ENCODE assay signal across 28 cellular contexts in the genomic region with DNA sequence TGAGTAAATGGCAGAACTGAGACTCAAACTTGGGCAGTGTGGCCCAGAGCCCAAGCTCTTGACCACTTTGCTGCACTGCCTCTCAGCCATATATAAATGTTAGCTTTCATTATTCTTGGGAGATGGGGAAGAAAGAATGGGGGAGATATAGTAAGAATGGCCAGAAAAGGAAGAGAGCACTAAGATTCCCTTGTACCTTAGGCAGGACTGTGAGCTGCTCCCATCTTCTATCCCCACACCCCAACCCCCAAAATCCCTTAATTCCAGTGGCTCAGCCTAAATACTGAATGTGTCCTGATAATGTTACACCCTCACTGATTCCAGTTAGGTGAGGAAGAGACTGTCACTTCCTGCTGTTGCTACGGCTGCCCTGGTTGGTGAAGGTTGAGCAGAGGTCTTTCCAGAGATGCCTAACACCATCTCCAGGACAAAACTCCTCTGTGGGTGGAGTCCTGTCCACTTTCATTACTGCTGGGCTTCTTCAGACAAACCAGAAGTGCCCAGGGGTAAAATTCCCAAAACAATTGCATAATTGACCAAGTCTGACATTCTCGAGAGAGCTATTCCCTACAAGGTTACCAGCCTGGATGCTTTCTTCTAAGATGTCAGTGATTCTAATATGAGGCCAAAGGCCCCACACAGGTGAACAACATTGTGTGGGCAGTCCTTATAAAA. TPM values are rescaled to one million over a fixed set of nuclear protein-coding genes. Genes with fewer than 3 reads are reported as not detected.
DNase-seq lines count a peak whose midpoint lies in the region; ATAC-seq and TF ChIP-seq lines count a peak whose summit lies in the region.
"Had no signal": no experiment of that assay in that cellular context is flagged by ENCODE, and none has a peak within 500 bp of the region (broad histone marks: within the 10 kb centered on the region; RNA-seq: fewer than 3 reads in every experiment).

No MANE protein-coding gene starts in this region.

- H3K36me3 ChIP-seq in CD8-positive, alpha-beta T cell (ENCODE audit: insufficient read depth, low read length), result no peaks in the 10 kb centered on the region
- H3K36me3 ChIP-seq: ascending aorta, cardiac muscle cell, thoracic aorta, uterus had no signal

- intact Hi-C loops in CD8-positive, alpha-beta T cell (cut with DNase I, micrococcal nuclease), result no loop called here

- no peak for TF ChIP-seq CTCF in CD8-positive, alpha-beta T cell (IDR thresholded peaks at IDR 0.05)

- H3K27me3 Mint-ChIP-seq in CD8-positive, alpha-beta T cell (ENCODE audit: low read depth), result no peaks in the 10 kb centered on the region
- H3K27me3 Mint-ChIP-seq in central memory CD8-positive, alpha-beta T cell, result no peaks in the 10 kb centered on the region
- no peaks in the 10 kb centered on the region for H3K27me3 Mint-ChIP-seq in naive thymus-derived CD8-positive, alpha-beta T cell
- H3K27me3 Mint-ChIP-seq: activated naive CD4-positive, alpha-beta T cell treated with anti-CD3 and anti-CD28 coated beads, Interleukin-2, amount 10 ng/mL, durations not matched to agents 7 days and 5 days had no signal

- H3K36me3 Mint-ChIP-seq in CD8-positive, alpha-beta T cell, result peaks cover 63% of the 10 kb centered on the region
- H3K36me3 Mint-ChIP-seq in central memory CD8-positive, alpha-beta T cell (ENCODE audit: insufficient read depth), result peaks cover 55% of the 10 kb centered on the region
- H3K36me3 Mint-ChIP-seq in naive thymus-derived CD8-positive, alpha-beta T cell, result peaks cover 5 to 55% (median 23%) of the 10 kb centered on the region in 3 donors

- peak overlapping the region; percentile 0 for H3K27ac Mint-ChIP-seq in CD8-positive, alpha-beta T cell
- peak overlapping the region; percentile 64 for H3K27ac Mint-ChIP-seq in central memory CD8-positive, alpha-beta T cell (ENCODE audit: low read depth)
- H3K27ac Mint-ChIP-seq in naive thymus-derived CD8-positive, alpha-beta T cell, result peak overlapping the region in 7 of 10 donors; percentile 31 to 75 (median 70)
- H3K27ac Mint-ChIP-seq: activated naive CD4-positive, alpha-beta T cell treated with anti-CD3 and anti-CD28 coated beads, Interleukin-2, amount 10 ng/mL, durations not matched to agents 7 days and 5 days; endodermal cell had no signal

- POLR2A ChIA-PET in CD8-positive, alpha-beta T cell (lab: Charles Lee), result interaction anchor here (1.0 to 1.2 kb wide), 2 partner anchors 18 to 27 kb away, joined by 4 to 8 read pairs; no protein-coding TSS in a partner anchor
- POLR2A ChIA-PET in naive thymus-derived CD8-positive, alpha-beta T cell (lab: Charles Lee), result no interaction called here

- peaks cover 82% of the 10 kb centered on the region for H3K4me1 Mint-ChIP-seq in CD8-positive, alpha-beta T cell (ENCODE audit: low read depth)
- peaks cover 87% of the 10 kb centered on the region for H3K4me1 Mint-ChIP-seq in central memory CD8-positive, alpha-beta T cell
- peaks cover 31 to 89% (median 80%) of the 10 kb centered on the region in 4 donors for H3K4me1 Mint-ChIP-seq in naive thymus-derived CD8-positive, alpha-beta T cell
- H3K4me1 Mint-ChIP-seq: endodermal cell had no signal

- H3K4me3 Mint-ChIP-seq in CD8-positive, alpha-beta T cell, result no peak overlapping the region
- H3K4me3 Mint-ChIP-seq in central memory CD8-positive, alpha-beta T cell, result no peak overlapping the region
- H3K4me3 Mint-ChIP-seq in naive thymus-derived CD8-positive, alpha-beta T cell, result peak overlapping the region in 1 of 10 donors; percentile 4
- H3K4me3 Mint-ChIP-seq: activated naive CD4-positive, alpha-beta T cell treated with anti-CD3 and anti-CD28 coated beads, Interleukin-2, amount 10 ng/mL, durations not matched to agents 7 days and 5 days; CD14-positive monocyte; endodermal cell had no signal

- no peak overlapping the region for H3K4me3 ChIP-seq in CD8-positive, alpha-beta T cell (ENCODE audit: low read depth, low read length)
- H3K4me3 ChIP-seq: ascending aorta, cardiac muscle cell, hepatocyte, thoracic aorta, uterus had no signal

- no peak overlapping the region for H3K27ac ChIP-seq in CD8-positive, alpha-beta T cell (ENCODE audit: low read depth, low read length)
- H3K27ac ChIP-seq: ascending aorta, cardiac muscle cell, hepatocyte, thoracic aorta, uterus had no signal

- no peak for DNase-seq in CD8-positive, alpha-beta T cell
- DNase-seq in M059J (ENCODE audit: low read depth), result peak; percentile 9
- DNase-seq in central memory CD8-positive, alpha-beta T cell (ENCODE audit: low spot score in 2 of 2), result no peak
- DNase-seq in naive thymus-derived CD8-positive, alpha-beta T cell, result no peak
- no peak for DNase-seq in DMS114 treated with DMSO at 0.1 percent for 48 hours (lab: John Stamatoyannopoulos, UW; ENCODE audit: unreplicated experiment)
- no peak for DNase-seq in NOMO-1 (lab: John Stamatoyannopoulos, UW; ENCODE audit: unreplicated experiment in 2 of 2)
- DNase-seq: activated CD4-positive, CD25-positive, alpha-beta regulatory T cell treated with anti-CD3 and anti-CD28 coated beads, Interleukin-2, amount 50 U/mL, for 72 hours; activated naive CD4-positive, alpha-beta T cell treated with anti-CD3 and anti-CD28 coated beads, Interleukin-2, amount 10 ng/mL, durations not matched to agents 7 days and 5 days; activated T-cell treated with anti-CD3 and anti-CD28 coated beads, Interleukin-2, amount 50 U/mL, for 48 hours; cortex of kidney; DMS153; endodermal cell; GF-D8; H7; NCI-H1105; NCI-H1930; NCI-H526; stimulated activated CD4-positive, alpha-beta T cell treated with anti-CD3 and anti-CD28 coated beads, Interleukin-15, amount 100 ng/mL, for 24 hours; stimulated activated naive CD4-positive, alpha-beta T cell treated with Interleukin-2 at 50 U/mL for 16 hours; uterus had no signal

- no peaks in the 10 kb centered on the region for H3K9me3 Mint-ChIP-seq in CD8-positive, alpha-beta T cell
- no peaks in the 10 kb centered on the region for H3K9me3 Mint-ChIP-seq in central memory CD8-positive, alpha-beta T cell
- H3K9me3 Mint-ChIP-seq in naive thymus-derived CD8-positive, alpha-beta T cell, result peaks cover 0 to 6% (median 0%) of the 10 kb centered on the region in 9 donors
- H3K9me3 Mint-ChIP-seq: activated naive CD4-positive, alpha-beta T cell treated with anti-CD3 and anti-CD28 coated beads, Interleukin-2, amount 10 ng/mL, durations not matched to agents 7 days and 5 days; endodermal cell had no signal

- no peaks in the 10 kb centered on the region for H3K9me3 ChIP-seq in CD8-positive, alpha-beta T cell (ENCODE audit: low read length)
- H3K9me3 ChIP-seq: ascending aorta, thoracic aorta, uterus had no signal

- H3K27me3 ChIP-seq in CD8-positive, alpha-beta T cell (ENCODE audit: insufficient read depth, low read length), result no peaks in the 10 kb centered on the region
- H3K27me3 ChIP-seq: ascending aorta, cardiac muscle cell, hepatocyte, uterus had no signal

- H3K4me1 ChIP-seq in CD8-positive, alpha-beta T cell (ENCODE audit: insufficient read depth, low read length), result peaks cover 29% of the 10 kb centered on the region
- H3K4me1 ChIP-seq: ascending aorta, uterus had no signal

- ATAC-seq in CD8-positive, alpha-beta T cell, result no peak
- no peak for ATAC-seq in central memory CD8-positive, alpha-beta T cell (replicated peaks; ENCODE audit: extremely low read depth, poor library complexity, severe bottlenecking)
- no peak for ATAC-seq in naive thymus-derived CD8-positive, alpha-beta T cell
- ATAC-seq in HG02973 (IDR thresholded peaks at IDR 0.05; ENCODE audit: unreplicated experiment), result no peak
- ATAC-seq: esophagus mucosa, Panc1 had no signal

- CTCF ChIA-PET in CD8-positive, alpha-beta T cell (lab: Charles Lee), result interaction anchor here (0.6 to 1.3 kb wide), 4 partner anchors 8 to 221 kb away, joined by 3 read pairs; no protein-coding TSS in a partner anchor

RNA-seq across cellular contexts. Expression of a gene that starts 51.8 kb away (rescaled TPM):
- 100 to 1,000 TPM; 166 to 169 TPM for total RNA-seq in CD8-positive, alpha-beta T cell
- 13.9 and 14.7 TPM in 2 replicates for total RNA-seq in M059J (2014; rRNA removed; shearing (Covaris generic))
- total RNA-seq in naive thymus-derived CD8-positive, alpha-beta T cell, result 10 to 100 TPM; 57.8 to 66.7 TPM
- polyA plus RNA-seq in naive thymus-derived CD8-positive, alpha-beta T cell, result 100 to 1,000 TPM; 115 to 172 (median 122) TPM

Comparison
In these comparisons a context has a peak if more than half of its experiments do, and no peak if none do; other contexts are left out.
1. H3K27ac Mint-ChIP-seq: peak in every context shown above with its lines; median percentile 70 in naive thymus-derived CD8-positive, alpha-beta T cell; 64 in central memory CD8-positive, alpha-beta T cell; 0 in CD8-positive, alpha-beta T cell.